In genomic region chrX:42606591-42606990, GRCh38 we compare ENCODE assay signal across 17 cellular contexts.
"Had no signal": no experiment of that assay in that cellular context is flagged by ENCODE, and none has a peak within 500 bp of the region (broad histone marks: within the 10 kb centered on the region; RNA-seq: fewer than 3 reads in every experiment).

No MANE protein-coding gene starts in this region.

- H3K4me3 Mint-ChIP-seq: dendritic cell treated with granulocyte-macrophage colony-stimulating factor and Interleukin-4, amounts not matched to agents 40 ng/mL and 50 ng/mL, for 4 days; effector memory CD8-positive, alpha-beta T cell had no signal

- H3K27me3 Mint-ChIP-seq: dendritic cell treated with granulocyte-macrophage colony-stimulating factor and Interleukin-4, amounts not matched to agents 40 ng/mL and 50 ng/mL, for 4 days; effector memory CD8-positive, alpha-beta T cell had no signal

- DNase-seq: colonic mucosa; cortex of kidney; effector CD8-positive, alpha-beta T cell; effector memory CD8-positive, alpha-beta T cell; foreskin keratinocyte; head of caudate nucleus; heart right ventricle; hippocampal formation; left cardiac atrium; left lung; left ventricle myocardium superior; lower lobe of right lung; mesenchymal stem cell; midbrain had no signal

- H3K27ac ChIP-seq: colonic mucosa, esophagus muscularis mucosa, foreskin keratinocyte, gastroesophageal sphincter, heart right ventricle, left lung, lower lobe of right lung had no signal

- H3K27ac Mint-ChIP-seq: dendritic cell treated with granulocyte-macrophage colony-stimulating factor and Interleukin-4, amounts not matched to agents 40 ng/mL and 50 ng/mL, for 4 days; effector memory CD8-positive, alpha-beta T cell had no signal

- H3K4me1 ChIP-seq: colonic mucosa, esophagus muscularis mucosa, foreskin keratinocyte, gastroesophageal sphincter, heart right ventricle, left lung, lower lobe of right lung had no signal

- H3K27me3 ChIP-seq: colonic mucosa, esophagus muscularis mucosa, foreskin keratinocyte, gastroesophageal sphincter, left lung had no signal

- H3K36me3 ChIP-seq: colonic mucosa, esophagus muscularis mucosa, gastroesophageal sphincter, heart right ventricle, left lung, lower lobe of right lung had no signal

- H3K9me3 ChIP-seq: colonic mucosa, esophagus muscularis mucosa, gastroesophageal sphincter, heart right ventricle, left lung, lower lobe of right lung had no signal

- H3K9me3 Mint-ChIP-seq: effector memory CD8-positive, alpha-beta T cell had no signal

- ATAC-seq: effector memory CD8-positive, alpha-beta T cell; foreskin keratinocyte; gastroesophageal sphincter; heart right ventricle; left cardiac atrium; left lung; left ventricle myocardium superior; lower lobe of right lung had no signal

- H3K4me3 ChIP-seq: colonic mucosa, esophagus muscularis mucosa, gastroesophageal sphincter, heart right ventricle, left lung, lower lobe of right lung had no signal
